Comparison of ENCODE assay signal across 25 cellular contexts in the genomic region with DNA sequence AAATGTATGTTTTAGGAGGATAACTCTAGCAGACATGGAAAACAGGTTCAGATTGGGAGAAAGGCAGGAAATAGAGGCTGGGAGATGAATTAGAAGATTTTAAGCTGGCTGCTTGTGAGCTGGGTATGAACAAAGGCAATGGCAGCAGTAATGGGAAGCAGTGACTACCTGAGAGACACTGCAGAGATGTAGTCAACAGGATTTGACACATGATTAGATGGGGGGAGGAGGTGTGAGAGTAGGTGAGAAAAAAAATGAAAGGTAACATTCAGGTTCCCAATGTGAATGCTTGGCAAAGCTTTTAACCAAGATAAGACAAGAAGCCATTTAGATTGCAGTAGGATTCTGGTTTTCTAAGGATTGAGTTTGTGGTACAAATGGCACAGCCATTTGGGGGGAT. TPM values are rescaled to one million over a fixed set of nuclear protein-coding genes. Genes with fewer than 3 reads are reported as not detected.
A peak's percentile ranks its signal among the peaks of the same experiment; 100 is the strongest.
DNase-seq lines count a peak whose midpoint lies in the region; ATAC-seq, FAIRE-seq and TF ChIP-seq lines count a peak whose summit lies in the region.
"Had no signal": no experiment of that assay in that cellular context is flagged by ENCODE, and none has a peak within 500 bp of the region (broad histone marks: within the 10 kb centered on the region; RNA-seq: fewer than 3 reads in every experiment).

No MANE protein-coding gene starts in this region.

- H3K79me2 ChIP-seq in PC-3 (ENCODE audit: low read length): peaks cover 3% of the 10 kb centered on the region; the same call in 1 of the 2 replicates

- H3K27me3 ChIP-seq in bronchial epithelial cell (ENCODE audit: control insufficient read depth, insufficient read depth, low read length) (no peaks in the 10 kb centered on the region), PC-3 (ENCODE audit: low read length) (no peaks in the 10 kb centered on the region), tibial artery (peaks cover 0 to 3% of the 10 kb centered on the region in 2 donors)
- H3K27me3 ChIP-seq: SJSA1 had no signal

- H3K4me1 ChIP-seq in PC-3 (ENCODE audit: insufficient read depth, low read length) (peaks cover 21% of the 10 kb centered on the region), tibial artery (no peaks in the 10 kb centered on the region)

- H3K4me3 ChIP-seq in bronchial epithelial cell (ENCODE audit: low read depth, low read length) (no peak overlapping the region), PC-3 (ENCODE audit: low read length) (no peak overlapping the region), tibial artery (no peak overlapping the region)
- H3K4me3 ChIP-seq: K562, SJSA1 had no signal

- no peak overlapping the region for H2AFZ ChIP-seq in PC-3 (ENCODE audit: low read length)

- FAIRE-seq in bronchial epithelial cell (lab: Jason Lieb, UNC): peak; percentile 32
- FAIRE-seq: GM18507, H54, K562, RCC 7860 had no signal

- TF ChIP-seq CTCF in natural killer cell (IDR thresholded peaks at IDR 0.05) (no peak), bronchial epithelial cell (IDR thresholded peaks at IDR 0.05; ENCODE audit: insufficient read depth, low read length, severe bottlenecking) (no peak), PC-3 (conservative IDR thresholded peaks at IDR 0.05; ENCODE audit: low read depth, low read length) (no peak), tibial artery (IDR thresholded peaks at IDR 0.05) (no peak)

- intact Hi-C loops in natural killer cell (cut with micrococcal nuclease) (no loop called here), PC-3 (cut with micrococcal nuclease) (no loop called here), tibial artery (cut with DNase I; ENCODE audit: low total_unique reads) (no loop called here)

- H3K27ac Mint-ChIP-seq in natural killer cell: no peak overlapping the region
- H3K27ac Mint-ChIP-seq in natural killer cell treated with Interleukin-12 subunit alpha and Interleukin-12 subunit beta and Interleukin-15 and Interleukin-18, amount 100 ng/mL, for 72 hours: no peak overlapping the region

- no peaks in the 10 kb centered on the region for H3K36me3 Mint-ChIP-seq in natural killer cell
- no peaks in the 10 kb centered on the region for H3K36me3 Mint-ChIP-seq in natural killer cell treated with Interleukin-12 subunit alpha and Interleukin-12 subunit beta and Interleukin-15 and Interleukin-18, amount 100 ng/mL, for 72 hours

- CTCF ChIA-PET in PC-3 (lab: Charles Lee): no interaction called here

- ATAC-seq in natural killer cell: peak in 2 of 3 donors; percentile 49
- ATAC-seq in natural killer cell treated with Interleukin-12 subunit alpha and Interleukin-12 subunit beta and Interleukin-15 and Interleukin-18, amount 100 ng/mL, for 72 hours: no peak
- ATAC-seq in PC-3: no peak
- ATAC-seq: K562, Right ventricle myocardium inferior had no signal

- no peaks in the 10 kb centered on the region for H3K9me3 ChIP-seq in PC-3 (ENCODE audit: low read length)
- no peaks in the 10 kb centered on the region for H3K9me3 ChIP-seq in tibial artery
- H3K9me3 ChIP-seq: SJSA1 had no signal

- no peaks in the 10 kb centered on the region for H3K9me3 Mint-ChIP-seq in natural killer cell
- no peaks in the 10 kb centered on the region for H3K9me3 Mint-ChIP-seq in natural killer cell treated with Interleukin-12 subunit alpha and Interleukin-12 subunit beta and Interleukin-15 and Interleukin-18, amount 100 ng/mL, for 72 hours

- no peaks in the 10 kb centered on the region for H3K9me2 ChIP-seq in PC-3 (replicated peaks; ENCODE audit: low read length)

- no peaks in the 10 kb centered on the region for H3K4me1 Mint-ChIP-seq in natural killer cell
- H3K4me1 Mint-ChIP-seq in natural killer cell treated with Interleukin-12 subunit alpha and Interleukin-12 subunit beta and Interleukin-15 and Interleukin-18, amount 100 ng/mL, for 72 hours (ENCODE audit: low read depth in 2 of 2): peaks cover 3 to 10% of the 10 kb centered on the region in 2 donors

- BruUV-seq in PC-3 (replicated peaks; lab: Mats Ljungman, UMichigan): no TSS peak

- H4K20me1 ChIP-seq in PC-3 (ENCODE audit: low read length): no peaks in the 10 kb centered on the region

- no peak overlapping the region for H3K9ac ChIP-seq in PC-3 (ENCODE audit: low read length)

- DNase-seq in natural killer cell: no peak
- no peak for DNase-seq in natural killer cell treated with Interleukin-12 subunit alpha and Interleukin-12 subunit beta and Interleukin-15 and Interleukin-18, amount 100 ng/mL, for 72 hours (ENCODE audit: low spot score)
- no peak for DNase-seq in bronchial epithelial cell (ENCODE audit: low read depth)
- peak; percentile 25 for DNase-seq in iPS-NIHi7 (ENCODE audit: extremely low spot score)
- DNase-seq in PC-3: no peak
- no peak for DNase-seq in SK-N-DZ (ENCODE audit: low spot score)
- DNase-seq in kidney glomerular epithelial cell (lab: John Stamatoyannopoulos, UW): no peak
- no peak for DNase-seq in tibial artery
- DNase-seq: GDM1, MM.1S, NCI-H1092 treated with DMSO at 0.1 percent for 48 hours, NCI-H146, NCI-H2029 treated with DMSO at 0.1 percent for 48 hours, NCI-H345, NCI-H524, NCI-H82 had no signal

- no peak overlapping the region for H3K4me3 Mint-ChIP-seq in natural killer cell
- no peak overlapping the region for H3K4me3 Mint-ChIP-seq in natural killer cell treated with Interleukin-12 subunit alpha and Interleukin-12 subunit beta and Interleukin-15 and Interleukin-18, amount 100 ng/mL, for 72 hours

- POLR2A ChIA-PET in PC-3 (lab: Charles Lee; ENCODE audit: unreplicated experiment): no interaction called here

- H3K36me3 ChIP-seq in bronchial epithelial cell (ENCODE audit: control insufficient read depth, insufficient read depth, low read length) (no peaks in the 10 kb centered on the region), PC-3 (ENCODE audit: low read depth, low read length) (peaks cover under 1% of the 10 kb centered on the region; the same call in 1 of the 2 replicates), tibial artery (no peaks in the 10 kb centered on the region)
- H3K36me3 ChIP-seq: SJSA1 had no signal

- H3K27ac ChIP-seq in PC-3 (ENCODE audit: low read length) (no peak overlapping the region), tibial artery (no peak overlapping the region)
- H3K27ac ChIP-seq: C4-2B, SJSA1 had no signal

- H3K27me3 Mint-ChIP-seq in natural killer cell (ENCODE audit: low read depth in 2 of 2): peaks cover 8 to 17% of the 10 kb centered on the region in 2 donors
- peaks cover 9 to 21% of the 10 kb centered on the region in 2 donors for H3K27me3 Mint-ChIP-seq in natural killer cell treated with Interleukin-12 subunit alpha and Interleukin-12 subunit beta and Interleukin-15 and Interleukin-18, amount 100 ng/mL, for 72 hours

- H3K4me2 ChIP-seq in PC-3 (ENCODE audit: low read length): no peak overlapping the region

- peaks cover 3% of the 10 kb centered on the region for H3F3A ChIP-seq in PC-3 (ENCODE audit: low read length, unreplicated experiment)

RNA-seq across cellular contexts. Expression of gene IFNE, which starts 22.8 kb away (rescaled TPM):
- total RNA-seq in natural killer cell (not detected), bronchial epithelial cell (4.0 and 12.4 TPM in 2 replicates), PC-3 (2014; rRNA removed) (0.33 and 1.6 TPM in 2 replicates)
- total RNA-seq in natural killer cell treated with Interleukin-12 subunit alpha and Interleukin-12 subunit beta and Interleukin-15 and Interleukin-18, amount 100 ng/mL, for 72 hours: not detected
- not detected in 2 replicates for polyA plus RNA-seq in SK-N-DZ (2014; cell fraction: cytosol; rRNA removed)
- not detected in 2 replicates for polyA plus RNA-seq in SK-N-DZ (2014; cell fraction: nucleus; rRNA removed)
- total RNA-seq: A172, Daoy, K562, Right ventricle myocardium inferior had no signal
- polyA plus RNA-seq: K562 had no signal

Comparison
In these comparisons a context has a peak if more than half of its experiments do, and no peak if none do; other contexts are left out.
1. ATAC-seq: peak in natural killer cell (2 of 3); none in natural killer cell treated with Interleukin-12 subunit alpha and Interleukin-12 subunit beta and Interleukin-15 and Interleukin-18, amount 100 ng/mL, for 72 hours (0 of 2) and PC-3 (single experiment).